16 cellular contexts compared by ENCODE assay signal in the genomic region with DNA sequence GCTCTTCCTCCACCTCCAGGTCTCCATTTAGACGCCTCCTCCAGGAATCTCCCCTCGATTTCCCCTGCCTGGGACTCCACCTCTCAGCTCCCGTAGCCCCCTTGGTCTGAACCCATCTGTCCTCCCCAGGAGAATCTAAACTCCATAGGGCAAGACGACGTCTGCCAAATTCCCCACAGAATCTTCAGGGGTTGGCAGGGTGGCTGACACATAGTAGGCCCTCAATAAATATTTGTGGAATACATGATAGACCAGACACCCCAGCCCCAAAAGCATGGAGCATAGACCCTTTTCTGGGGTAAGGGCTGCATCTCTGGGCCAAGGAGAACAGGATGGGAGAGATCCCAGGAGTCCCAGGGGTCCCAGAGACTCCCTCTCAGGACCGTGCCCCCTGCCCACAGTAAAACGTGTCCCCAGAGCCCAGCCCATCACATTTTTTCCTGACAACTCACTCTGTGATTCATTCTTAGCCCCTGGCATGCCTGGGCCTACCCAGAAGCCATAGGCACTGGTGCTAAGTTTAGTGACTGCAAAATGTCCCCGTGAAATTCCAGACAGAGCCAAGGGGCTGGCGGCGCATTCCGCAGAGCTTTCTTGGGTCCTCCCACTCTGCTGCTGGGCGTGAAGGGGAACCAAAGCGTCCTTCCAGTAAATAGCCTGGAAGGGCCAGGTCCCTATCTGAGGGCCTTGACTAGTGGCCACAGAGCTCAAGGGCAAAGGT.
A peak's percentile ranks its signal among the peaks of the same experiment; 100 is the strongest.
DNase-seq lines count a peak whose midpoint lies in the region; ATAC-seq and TF ChIP-seq lines count a peak whose summit lies in the region.
"Had no signal": no experiment of that assay in that cellular context is flagged by ENCODE, and none has a peak within 500 bp of the region (broad histone marks: within the 10 kb centered on the region; RNA-seq: fewer than 3 reads in every experiment).

No MANE protein-coding gene starts in this region.

- no peaks in the 10 kb centered on the region for H3K36me3 Mint-ChIP-seq in brain
- peaks cover 2% of the 10 kb centered on the region for H3K36me3 Mint-ChIP-seq in T-helper 17 cell (ENCODE audit: low read depth)

- H3K27ac Mint-ChIP-seq in brain (peak overlapping the region in 3 of 5 experiments; percentile 24 to 83 (median 68)), T-helper 17 cell (no peak overlapping the region)
- H3K27ac Mint-ChIP-seq: type B pancreatic cell had no signal

- peaks cover 3% of the 10 kb centered on the region for H3K9me3 ChIP-seq in aorta (ENCODE audit: control insufficient read depth, low read length)
- no peaks in the 10 kb centered on the region for H3K9me3 ChIP-seq in T-helper 17 cell (ENCODE audit: control insufficient read depth, low read length, poor library complexity, severe bottlenecking)
- H3K9me3 ChIP-seq: A549 had no signal

- 40 to 51% methylated on average over 13 of the region's 13 CpGs for WGBS in aorta, 2 donors

- H3K27ac ChIP-seq in aorta (ENCODE audit: low read depth in 1 of 2, low read length in 2 of 2): peak overlapping the region in 1 of 2 donors; percentile 28
- H3K27ac ChIP-seq: HL-60 had no signal

- intact Hi-C loops in Right ventricle myocardium inferior (cut with DNase I): loop anchor here (5.0 kb wide), 1 partner anchor 43 kb away; no protein-coding TSS in a partner anchor
- intact Hi-C loops in cardiac septum (cut with DNase I): loop anchor here (2.0 kb wide), 1 partner anchor 46 kb away; no protein-coding TSS in a partner anchor
- intact Hi-C loops in aorta (cut with DNase I): no loop called here

- H3K9me3 Mint-ChIP-seq in brain: peaks cover 0 to 16% (median 5%) of the 10 kb centered on the region in 5 experiments

- H3K27me3 ChIP-seq in aorta (ENCODE audit: control insufficient read depth in 1 of 2, insufficient read depth in 2 of 2, low read length in 1 of 2): peaks cover 0 to 2% of the 10 kb centered on the region in 2 donors

- H3K4me3 Mint-ChIP-seq in brain: no peak overlapping the region
- no peak overlapping the region for H3K4me3 Mint-ChIP-seq in T-helper 17 cell
- H3K4me3 Mint-ChIP-seq: naive B cell, type B pancreatic cell had no signal

- H3K4me1 ChIP-seq in aorta (ENCODE audit: control insufficient read depth in 1 of 2, insufficient read depth in 2 of 2, low read length in 2 of 2): peaks cover 0 to 3% of the 10 kb centered on the region in 2 donors

- ATAC-seq in Right ventricle myocardium inferior (peak; percentile 42), aorta (ENCODE audit: low FRiP score) (peak; percentile 56), T-helper 17 cell (no peak), GM19324 (IDR thresholded peaks at IDR 0.05; ENCODE audit: low FRiP score, unreplicated experiment) (no peak)

- no peak overlapping the region for H3K4me3 ChIP-seq in aorta (ENCODE audit: low read length in 2 of 2)
- H3K4me3 ChIP-seq: A549 had no signal

- no peak for DNase-seq in Right ventricle myocardium inferior (ENCODE audit: missing footprints)
- DNase-seq in cardiac septum (ENCODE audit: low spot score): no peak
- DNase-seq in left kidney (ENCODE audit: low read depth, low spot score): peak; percentile 40
- peak in 1 of 2 donors; percentile 59 for DNase-seq in aorta
- DNase-seq in T-helper 17 cell: no peak
- DNase-seq in SKM-1 treated with dmso at 0.1 percent for 144 hours (lab: John Stamatoyannopoulos, UW; ENCODE audit: unreplicated experiment): no peak
- DNase-seq: activated naive CD4-positive, alpha-beta T cell; naive B cell; NCI-H1092 treated with DMSO at 0.1 percent for 48 hours; NCI-H446; OCI-M1 had no signal

- no peak for TF ChIP-seq CTCF in brain (conservative IDR thresholded peaks at IDR 0.05)

- H3K4me1 Mint-ChIP-seq in brain (peaks cover 29% of the 10 kb centered on the region), T-helper 17 cell (no peaks in the 10 kb centered on the region)

- H3K27me3 Mint-ChIP-seq in brain: peaks cover 13% of the 10 kb centered on the region
- H3K27me3 Mint-ChIP-seq in T-helper 17 cell: peaks cover 12% of the 10 kb centered on the region
- H3K27me3 Mint-ChIP-seq: type B pancreatic cell had no signal

- no peaks in the 10 kb centered on the region for H3K36me3 ChIP-seq in aorta (ENCODE audit: control insufficient read depth in 1 of 2, insufficient read depth in 2 of 2, low read length in 1 of 2)

Comparison
In these comparisons a context has a peak if more than half of its experiments do, and no peak if none do; other contexts are left out.
1. ATAC-seq: peak in Right ventricle myocardium inferior (single experiment) and aorta (single experiment); none in T-helper 17 cell (single experiment) and GM19324 (single experiment).
2. intact Hi-C loops: an anchor here in Right ventricle myocardium inferior (5.0 kb wide) and cardiac septum (2.0 kb wide); none called in aorta.